27 cellular contexts compared by ENCODE assay signal in genomic region chr14:64220056-64220455, GRCh38.
DNase-seq lines count a peak whose midpoint lies in the region; ATAC-seq and TF ChIP-seq lines count a peak whose summit lies in the region.
"Had no signal": no experiment of that assay in that cellular context is flagged by ENCODE, and none has a peak within 500 bp of the region (broad histone marks: within the 10 kb centered on the region; RNA-seq: fewer than 3 reads in every experiment).

No MANE protein-coding gene starts in this region.

- no peaks in the 10 kb centered on the region for H3K27me3 ChIP-seq in heart left ventricle
- no peaks in the 10 kb centered on the region for H3K27me3 ChIP-seq in testis
- H3K27me3 ChIP-seq in uterus, result no peaks in the 10 kb centered on the region
- H3K27me3 ChIP-seq: sigmoid colon had no signal

- H3K27ac ChIP-seq in heart left ventricle (peak overlapping the region; percentile 55 to 89 (median 74)), testis (peak overlapping the region; percentile 67 to 77), uterus (peak overlapping the region in 1 of 2 donors; percentile 62)
- H3K27ac ChIP-seq: thoracic aorta had no signal

- DNase-seq in heart left ventricle (no peak), Right ventricle myocardium superior (no peak), mesothelial cell of epicardium (ENCODE audit: low spot score in 2 of 2, unreplicated experiment in 2 of 2) (no peak), testis (no peak), uterus (no peak), T-helper 2 cell (no peak), DMS153 treated with DMSO at 0.1 percent for 48 hours (lab: John Stamatoyannopoulos, UW; ENCODE audit: unreplicated experiment) (no peak)
- DNase-seq in central memory CD8-positive, alpha-beta T cell (ENCODE audit: low spot score in 2 of 2), result no peak
- DNase-seq: 8988T; activated CD4-positive, alpha-beta T cell treated with anti-CD3 and anti-CD28 coated beads for 48 hours; activated effector memory CD4-positive, alpha-beta T cell treated with anti-CD3 and anti-CD28 coated beads, Interleukin-2, amount 50 U/mL, for 16 hours; activated naive CD8-positive, alpha-beta T cell treated with anti-CD3 and anti-CD28 coated beads, Interleukin-2, amount 10 ng/mL, durations not matched to agents 7 days and 5 days; activated T-cell treated with anti-CD3 and anti-CD28 coated beads, Interleukin-2, amount 50 U/mL, for 1 hour; CD4-positive, alpha-beta memory T cell; cerebellar nuclear complex; HCEC 1CT; NCI-H1436 treated with DMSO at 0.1 percent for 48 hours; NCI-H2107; NCI-H446; NCI-H82; stimulated activated CD4-positive, alpha-beta T cell treated with anti-CD3 and anti-CD28 coated beads, Interleukin-4, amount 100 ng/mL, for 4 hours; stimulated activated naive CD4-positive, alpha-beta T cell; T-helper 17 cell had no signal

- H3K9me3 ChIP-seq in heart left ventricle, result no peaks in the 10 kb centered on the region
- no peaks in the 10 kb centered on the region for H3K9me3 ChIP-seq in testis
- H3K9me3 ChIP-seq in uterus, result no peaks in the 10 kb centered on the region
- H3K9me3 ChIP-seq: sigmoid colon, thoracic aorta had no signal

- peaks cover 0 to 67% (median 21%) of the 10 kb centered on the region in 12 donors for H3K4me1 ChIP-seq in heart left ventricle
- H3K4me1 ChIP-seq in testis, result peaks cover 46% of the 10 kb centered on the region
- H3K4me1 ChIP-seq in uterus, result no peaks in the 10 kb centered on the region

- 57 to 72% (median 62%) methylated on average over 4 of the region's 4 CpGs for WGBS in heart left ventricle, 4 donors
- WGBS in testis, 2 donors, result 45 to 51% methylated on average over 4 of the region's 4 CpGs

- H3K9me3 Mint-ChIP-seq in central memory CD8-positive, alpha-beta T cell, result no peaks in the 10 kb centered on the region
- no peaks in the 10 kb centered on the region for H3K9me3 Mint-ChIP-seq in mesothelial cell of epicardium
- H3K9me3 Mint-ChIP-seq: activated naive CD8-positive, alpha-beta T cell treated with anti-CD3 and anti-CD28 coated beads, Interleukin-2, amount 10 ng/mL, durations not matched to agents 7 days and 5 days; neural crest cell had no signal

- H3K27ac Mint-ChIP-seq in central memory CD8-positive, alpha-beta T cell (ENCODE audit: low read depth), result peak overlapping the region; percentile 49
- H3K27ac Mint-ChIP-seq in mesothelial cell of epicardium, result peak overlapping the region; percentile 43
- H3K27ac Mint-ChIP-seq: activated naive CD8-positive, alpha-beta T cell treated with anti-CD3 and anti-CD28 coated beads, Interleukin-2, amount 10 ng/mL, durations not matched to agents 7 days and 5 days; T-helper 17 cell had no signal

- TF ChIP-seq POLR2A in heart left ventricle (IDR thresholded peaks at IDR 0.05) (no peak), testis (IDR thresholded peaks at IDR 0.05) (no peak), uterus (IDR thresholded peaks at IDR 0.05) (no peak)

- no peaks in the 10 kb centered on the region for H3K27me3 Mint-ChIP-seq in central memory CD8-positive, alpha-beta T cell
- H3K27me3 Mint-ChIP-seq in mesothelial cell of epicardium (ENCODE audit: low read depth), result no peaks in the 10 kb centered on the region
- H3K27me3 Mint-ChIP-seq: activated naive CD8-positive, alpha-beta T cell treated with anti-CD3 and anti-CD28 coated beads, Interleukin-2, amount 10 ng/mL, durations not matched to agents 7 days and 5 days; CD4-positive, alpha-beta memory T cell; T-helper 17 cell had no signal

- no peak for TF ChIP-seq CTCF in heart left ventricle (IDR thresholded peaks at IDR 0.05)
- no peak for TF ChIP-seq CTCF in mesothelial cell of epicardium (IDR thresholded peaks at IDR 0.05; ENCODE audit: unreplicated experiment)
- no peak for TF ChIP-seq CTCF in testis (IDR thresholded peaks at IDR 0.05)
- no peak for TF ChIP-seq CTCF in uterus (IDR thresholded peaks at IDR 0.05)

- peak in 2 of 4 donors; percentile 21 to 23 for ATAC-seq in heart left ventricle
- ATAC-seq in Right ventricle myocardium superior (ENCODE audit: poor library complexity), result no peak
- ATAC-seq in central memory CD8-positive, alpha-beta T cell (replicated peaks; ENCODE audit: extremely low read depth, poor library complexity, severe bottlenecking), result no peak
- ATAC-seq: SK-N-SH treated with all-trans-retinoic acid at 6 μM for 48 hours, T-helper 17 cell had no signal

- intact Hi-C loops in heart left ventricle (cut with DNase I), result no loop called here
- intact Hi-C loops in Right ventricle myocardium superior (cut with DNase I), result no loop called here
- intact Hi-C loops in testis (cut with DNase I; ENCODE audit: low total_unique reads), result no loop called here
- intact Hi-C loops in uterus (cut with DNase I; ENCODE audit: low total_unique reads), result no loop called here

- H3K36me3 ChIP-seq in heart left ventricle (peaks cover 0 to 100% (median 94%) of the 10 kb centered on the region in 9 donors), testis (ENCODE audit: low read depth, missing control alignments) (no peaks in the 10 kb centered on the region), uterus (no peaks in the 10 kb centered on the region)

- peaks cover 75% of the 10 kb centered on the region for H3K36me3 Mint-ChIP-seq in central memory CD8-positive, alpha-beta T cell (ENCODE audit: insufficient read depth)
- peaks cover 40% of the 10 kb centered on the region for H3K36me3 Mint-ChIP-seq in mesothelial cell of epicardium

- no peaks in the 10 kb centered on the region for H3K4me1 Mint-ChIP-seq in central memory CD8-positive, alpha-beta T cell
- H3K4me1 Mint-ChIP-seq in mesothelial cell of epicardium, result peaks cover 33% of the 10 kb centered on the region
- H3K4me1 Mint-ChIP-seq: neural crest cell, T-helper 17 cell had no signal

- H3K4me3 ChIP-seq in heart left ventricle, result no peak overlapping the region
- no peak overlapping the region for H3K4me3 ChIP-seq in testis
- H3K4me3 ChIP-seq in uterus, result no peak overlapping the region
- H3K4me3 ChIP-seq: sigmoid colon, thoracic aorta had no signal

- no peak overlapping the region for H3K4me3 Mint-ChIP-seq in central memory CD8-positive, alpha-beta T cell
- no peak overlapping the region for H3K4me3 Mint-ChIP-seq in mesothelial cell of epicardium
- H3K4me3 Mint-ChIP-seq: activated naive CD8-positive, alpha-beta T cell treated with anti-CD3 and anti-CD28 coated beads, Interleukin-2, amount 10 ng/mL, durations not matched to agents 7 days and 5 days; CD4-positive, alpha-beta memory T cell; neural crest cell; T-helper 17 cell had no signal
